17 cellular contexts compared by ENCODE assay signal in genomic region chr5:72525816-72526215, GRCh38.
DNase-seq lines count a peak whose midpoint lies in the region; ATAC-seq and TF ChIP-seq lines count a peak whose summit lies in the region.
"Had no signal": no experiment of that assay in that cellular context is flagged by ENCODE, and none has a peak within 500 bp of the region (broad histone marks: within the 10 kb centered on the region; RNA-seq: fewer than 3 reads in every experiment).

No MANE protein-coding gene starts in this region.

- TF ChIP-seq CTCF in epithelial cell of esophagus (IDR thresholded peaks at IDR 0.05; ENCODE audit: insufficient read depth, low read depth, low read length, missing control alignments), result no peak

- H3K4me3 ChIP-seq in epithelial cell of esophagus (ENCODE audit: low read length), result no peak overlapping the region
- H3K4me3 ChIP-seq: cardiac muscle cell, gastrocnemius medialis, MG63 had no signal

- DNase-seq in GM04504 (ENCODE audit: low read depth) (peak; percentile 83), NOMO-1 treated with DMSO at 0.1 percent for 48 hours (lab: John Stamatoyannopoulos, UW; ENCODE audit: unreplicated experiment) (peak; percentile 40), epithelial cell of esophagus (ENCODE audit: low read depth) (peak; percentile 85), non-pigmented ciliary epithelial cell (ENCODE audit: low read depth) (peak; percentile 55), cortex of kidney (lab: John Stamatoyannopoulos, UW) (no peak), midbrain (lab: John Stamatoyannopoulos, UW) (no peak)
- DNase-seq in stimulated activated naive CD4-positive, alpha-beta T cell (lab: John Stamatoyannopoulos, UW), result no peak
- DNase-seq: activated T-cell treated with anti-CD3 and anti-CD28 coated beads, Interleukin-2, amount 50 U/mL, for 72 hours; Calu3; gastrocnemius medialis; MG63; NCI-H446; stimulated activated CD4-positive, alpha-beta T cell treated with anti-CD3 and anti-CD28 coated beads, Interleukin-2, amount 100 ng/mL, for 48 hours; stimulated activated naive CD8-positive, alpha-beta T cell treated with anti-CD3 and anti-CD28 coated beads, Interleukin-15, amount 100 ng/mL, for 72 hours had no signal

- no peak for ATAC-seq in GM21717 (IDR thresholded peaks at IDR 0.05; ENCODE audit: unreplicated experiment)
- ATAC-seq: activated CD4-positive, CD25-positive, alpha-beta regulatory T cell treated with anti-CD3 and anti-CD28 coated beads, Interleukin-2, amount 50 U/mL, for 24 hours; activated T-cell treated with anti-CD3 and anti-CD28 coated beads, Interleukin-2, amount 50 U/mL, for 72 hours; stimulated activated naive CD8-positive, alpha-beta T cell treated with anti-CD3 and anti-CD28 coated beads, Interleukin-15, amount 100 ng/mL, for 72 hours had no signal

Comparison
In these comparisons a context has a peak if more than half of its experiments do, and no peak if none do; other contexts are left out.
1. DNase-seq: peak in GM04504 (single experiment), NOMO-1 treated with DMSO at 0.1 percent for 48 hours (single experiment), epithelial cell of esophagus (single experiment) and non-pigmented ciliary epithelial cell (single experiment); none in cortex of kidney (single experiment), stimulated activated naive CD4-positive, alpha-beta T cell (0 of 6) and midbrain (single experiment).